7 cellular contexts compared by ENCODE assay signal in the genomic region with DNA sequence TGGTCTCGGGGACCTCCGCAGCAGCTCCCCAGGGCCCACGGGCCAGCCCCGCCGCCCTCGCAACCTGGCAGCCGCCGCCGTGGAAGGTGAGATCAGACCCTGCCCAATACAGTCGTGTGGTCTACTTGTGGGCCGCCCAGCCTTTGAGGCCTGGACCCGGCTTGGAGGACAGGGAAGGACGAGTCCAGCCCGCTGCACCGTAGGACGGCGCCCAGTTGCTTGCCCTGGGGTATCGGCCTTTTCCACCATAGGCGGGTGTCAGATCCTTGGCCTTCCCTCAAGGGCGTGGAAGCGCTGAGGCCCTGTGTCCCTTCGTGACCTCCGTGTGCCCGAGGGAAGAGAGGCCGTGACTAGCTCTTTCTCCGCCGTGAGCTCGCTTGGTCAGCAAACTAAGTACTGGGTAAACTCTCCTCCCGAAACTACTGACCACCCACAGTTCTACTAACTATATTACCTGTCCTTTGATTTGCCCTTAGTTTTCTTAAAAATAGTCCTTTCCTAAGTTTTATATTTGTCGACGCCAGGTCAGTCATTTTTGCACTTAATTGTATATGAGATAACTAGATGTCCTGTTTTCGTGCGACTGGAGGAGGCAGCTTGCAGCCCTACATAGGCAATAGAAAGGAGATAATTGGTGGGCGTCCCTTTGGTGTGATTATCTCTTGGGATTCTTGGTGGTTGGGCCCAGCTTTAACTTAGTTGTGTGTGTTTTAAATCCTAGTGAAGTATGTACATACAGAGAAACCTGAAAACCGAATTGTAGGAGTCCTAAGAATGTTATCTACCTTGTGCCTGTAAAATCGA. TPM values are rescaled to one million over a fixed set of nuclear protein-coding genes. Genes with fewer than 3 reads are reported as not detected.
DNase-seq lines count a peak whose midpoint lies in the region; ATAC-seq, FAIRE-seq and TF ChIP-seq lines count a peak whose summit lies in the region.

No MANE protein-coding gene starts in this region.

- DNase-seq in GM12865 (ENCODE audit: low read depth) = peak; percentile 18
- peak; percentile 38 for DNase-seq in endothelial cell of umbilical vein (ENCODE audit: low read depth, low spot score)
- no peak for DNase-seq in type B pancreatic cell (ENCODE audit: extremely low spot score, unreplicated experiment)
- DNase-seq in GF-D8 (lab: John Stamatoyannopoulos, UW) = no peak

- dilution Hi-C loops in endothelial cell of umbilical vein (cut with MboI; ENCODE audit: extremely low pct_ligation_motif_present, low sequenced_read_pairs) = no loop called here

- no peak for TF ChIP-seq POLR2A in endothelial cell of umbilical vein (IDR thresholded peaks at IDR 0.05; ENCODE audit: low read depth, low read length)

- peak; percentile 0 for ATAC-seq in HG02938 (IDR thresholded peaks at IDR 0.05; ENCODE audit: unreplicated experiment)

- CTCF ChIA-PET in endothelial cell of umbilical vein (lab: Charles Lee) = interaction anchor here (0.6 to 2.1 kb wide), 10 partner anchors 8 to 170 kb away, joined by 3 to 9 read pairs (median 4); partner anchors contain the start of genes APAF1 and IKBIP

- peaks cover 12% of the 10 kb centered on the region for H4K20me1 ChIP-seq in endothelial cell of umbilical vein (replicated peaks; ENCODE audit: control insufficient read depth, extremely low read depth, insufficient read depth, low read length)

- H3K4me1 ChIP-seq in endothelial cell of umbilical vein (ENCODE audit: control insufficient read depth, extremely low read depth, insufficient read depth, low read length) (peaks cover 13% of the 10 kb centered on the region), mucosa of stomach (ENCODE audit: control insufficient read depth, insufficient read depth, low read length) (peaks cover 5% of the 10 kb centered on the region)

- peak overlapping the region; percentile 94 for H3K27ac Mint-ChIP-seq in T-helper 1 cell treated with Interleukin-12 subunit alpha and Interleukin-12 subunit beta and Interleukin-4 antibody, amounts not matched to agents 30 μg/mL and 1 μg/mL, for 36 hours
- H3K27ac Mint-ChIP-seq in type B pancreatic cell = peak overlapping the region; percentile 99

- peak overlapping the region; percentile 97 for H3K4me2 ChIP-seq in endothelial cell of umbilical vein (ENCODE audit: insufficient read depth, low read length)

- H3K36me3 ChIP-seq in endothelial cell of umbilical vein (ENCODE audit: control insufficient read depth in 2 of 2, extremely low read depth in 1 of 2, insufficient read depth in 2 of 2, low read length in 2 of 2) = peaks cover 9 to 19% of the 10 kb centered on the region in 2 experiments
- H3K36me3 ChIP-seq in mucosa of stomach (ENCODE audit: control insufficient read depth, insufficient read depth, low read length) = peaks cover 11% of the 10 kb centered on the region

- peak overlapping the region; percentile 67 for H3K27ac ChIP-seq in endothelial cell of umbilical vein (ENCODE audit: insufficient read depth, low read depth, low read length)

- H3K9me3 Mint-ChIP-seq in T-helper 1 cell treated with Interleukin-12 subunit alpha and Interleukin-12 subunit beta and Interleukin-4 antibody, amounts not matched to agents 30 μg/mL and 1 μg/mL, for 36 hours = no peaks in the 10 kb centered on the region
- no peaks in the 10 kb centered on the region for H3K9me3 Mint-ChIP-seq in type B pancreatic cell

- H3K9me3 ChIP-seq in endothelial cell of umbilical vein (replicated peaks; ENCODE audit: control insufficient read depth, insufficient read depth, low read length) = no peaks in the 10 kb centered on the region
- no peaks in the 10 kb centered on the region for H3K9me3 ChIP-seq in mucosa of stomach (ENCODE audit: control insufficient read depth, low read length)

- intact Hi-C loops in endothelial cell of umbilical vein (cut with micrococcal nuclease) = loop anchor here (2.0 to 5.0 kb wide), 2 partner anchors 177 to 467 kb away; no protein-coding TSS in a partner anchor

- peaks cover 17% of the 10 kb centered on the region for H3K36me3 Mint-ChIP-seq in T-helper 1 cell treated with Interleukin-12 subunit alpha and Interleukin-12 subunit beta and Interleukin-4 antibody, amounts not matched to agents 30 μg/mL and 1 μg/mL, for 36 hours (ENCODE audit: low read depth)
- peaks cover 27% of the 10 kb centered on the region for H3K36me3 Mint-ChIP-seq in type B pancreatic cell

- H3K4me3 Mint-ChIP-seq in T-helper 1 cell treated with Interleukin-12 subunit alpha and Interleukin-12 subunit beta and Interleukin-4 antibody, amounts not matched to agents 30 μg/mL and 1 μg/mL, for 36 hours = peak overlapping the region; percentile 98
- H3K4me3 Mint-ChIP-seq in type B pancreatic cell = peak overlapping the region; percentile 96

- POLR2A ChIA-PET in endothelial cell of umbilical vein (lab: Charles Lee) = interaction anchor here (0.7 to 2.7 kb wide), 7 partner anchors 8 to 1977 kb away, joined by 3 to 14 read pairs (median 7); partner anchors contain the start of gene IKBIP

- H2AFZ ChIP-seq in endothelial cell of umbilical vein (ENCODE audit: low read depth, low read length) = no peak overlapping the region

- H3K4me3 ChIP-seq in GM12865 (ENCODE audit: low read depth, low read length) (peak overlapping the region; percentile 65), endothelial cell of umbilical vein (replicated peaks in 1 of 3; ENCODE audit: insufficient read depth in 1 of 3, low read depth in 1 of 3, low read length in 3 of 3) (peak overlapping the region; percentile 89 to 98 (median 91)), mucosa of stomach (ENCODE audit: low read length) (peak overlapping the region; percentile 88)

- FAIRE-seq in endothelial cell of umbilical vein (lab: Jason Lieb, UNC) = no peak

- H3K9me1 ChIP-seq in endothelial cell of umbilical vein (replicated peaks; ENCODE audit: control insufficient read depth, extremely low read depth, insufficient read depth, low read length) = no peaks in the 10 kb centered on the region

- no peaks in the 10 kb centered on the region for H3K27me3 Mint-ChIP-seq in T-helper 1 cell treated with Interleukin-12 subunit alpha and Interleukin-12 subunit beta and Interleukin-4 antibody, amounts not matched to agents 30 μg/mL and 1 μg/mL, for 36 hours (ENCODE audit: low read depth)
- no peaks in the 10 kb centered on the region for H3K27me3 Mint-ChIP-seq in type B pancreatic cell

- H3K27me3 ChIP-seq in endothelial cell of umbilical vein (ENCODE audit: control insufficient read depth in 2 of 2, insufficient read depth in 2 of 2, low read length in 2 of 2) (no peaks in the 10 kb centered on the region), mucosa of stomach (ENCODE audit: control insufficient read depth, insufficient read depth, low read length) (no peaks in the 10 kb centered on the region)

- H3K9ac ChIP-seq in endothelial cell of umbilical vein (replicated peaks; ENCODE audit: extremely low read depth, insufficient read depth, low read length) (peak overlapping the region; percentile 93), mucosa of stomach (ENCODE audit: low read length) (peak overlapping the region; percentile 96)

- H3K79me2 ChIP-seq in endothelial cell of umbilical vein (ENCODE audit: control insufficient read depth, insufficient read depth, low read length) = peaks cover 49% of the 10 kb centered on the region

- H3K4me1 Mint-ChIP-seq in T-helper 1 cell treated with Interleukin-12 subunit alpha and Interleukin-12 subunit beta and Interleukin-4 antibody, amounts not matched to agents 30 μg/mL and 1 μg/mL, for 36 hours (ENCODE audit: low read depth) = peaks cover 26% of the 10 kb centered on the region
- peaks cover 15% of the 10 kb centered on the region for H3K4me1 Mint-ChIP-seq in type B pancreatic cell (ENCODE audit: unreplicated experiment)

- TSS peak; percentile 39 for BruUV-seq in endothelial cell of umbilical vein (replicated peaks; lab: Mats Ljungman, UMichigan)

- no peak for TF ChIP-seq CTCF in GM12865 (IDR thresholded peaks at IDR 0.05; ENCODE audit: insufficient read depth, low read depth, low read length, missing control alignments)
- TF ChIP-seq CTCF in endothelial cell of umbilical vein (IDR thresholded peaks at IDR 0.05; ENCODE audit: extremely low read depth in 1 of 2, insufficient read depth in 1 of 2, low read depth in 1 of 2, low read length in 2 of 2) = no peak
- no peak for TF ChIP-seq CTCF in type B pancreatic cell (conservative IDR thresholded peaks at IDR 0.05)

TF ChIP-seq in endothelial cell of umbilical vein, 7 proteins besides CTCF, POLR2A, EP300 and RAD21 (continues in another document):
- TF ChIP-seq JUN (IDR thresholded peaks at IDR 0.05; ENCODE audit: borderline replicate concordance, insufficient read depth, insufficient read length, low read depth) = no peak

RNA-seq across cellular contexts. Expression of gene SLC25A3, which starts 0.8 kb away (rescaled TPM):
- total RNA-seq in endothelial cell of umbilical vein (774 and 797 TPM in 2 replicates), type B pancreatic cell (ENCODE audit: low replicate concordance) (648 and 677 TPM in 2 replicates)
- 759 and 1,103 TPM in 2 replicates for polyA plus RNA-seq in endothelial cell of umbilical vein
- polyA plus RNA-seq in endothelial cell of umbilical vein (2011; cell fraction: cytosol; rRNA removed) = 784 and 855 TPM in 2 replicates
- polyA plus RNA-seq in endothelial cell of umbilical vein (2011; cell fraction: nucleus; rRNA removed) = 737 and 882 TPM in 2 replicates
- 878 and 1,035 TPM in 2 replicates for polyA plus RNA-seq in endothelial cell of umbilical vein (2012)
- polyA minus RNA-seq in endothelial cell of umbilical vein = 498 and 570 TPM in 2 replicates
- polyA minus RNA-seq in endothelial cell of umbilical vein (2011; cell fraction: cytosol; rRNA and poly(A)+ RNA removed) = 713 TPM
- 273 and 403 TPM in 2 replicates for polyA minus RNA-seq in endothelial cell of umbilical vein (2011; cell fraction: nucleus; rRNA and poly(A)+ RNA removed)

RNA-seq across cellular contexts. Expression of gene IKBIP, which starts 50.3 kb away (rescaled TPM):
- total RNA-seq in endothelial cell of umbilical vein = 56.2 and 56.8 TPM in 2 replicates
- 8.3 and 12.9 TPM in 2 replicates for polyA plus RNA-seq in endothelial cell of umbilical vein
- 21.8 and 24.2 TPM in 2 replicates for polyA plus RNA-seq in endothelial cell of umbilical vein (2011; cell fraction: cytosol; rRNA removed)
- 8.3 and 12.7 TPM in 2 replicates for polyA plus RNA-seq in endothelial cell of umbilical vein (2011; cell fraction: nucleus; rRNA removed)
- 44.8 and 60.4 TPM in 2 replicates for polyA plus RNA-seq in endothelial cell of umbilical vein (2012)
- polyA minus RNA-seq in endothelial cell of umbilical vein = 2.8 and 3.2 TPM in 2 replicates
- polyA minus RNA-seq in endothelial cell of umbilical vein (2011; cell fraction: cytosol; rRNA and poly(A)+ RNA removed) = 8.4 TPM
- polyA minus RNA-seq in endothelial cell of umbilical vein (2011; cell fraction: nucleus; rRNA and poly(A)+ RNA removed) = 4.0 and 5.2 TPM in 2 replicates
- total RNA-seq in type B pancreatic cell (ENCODE audit: low replicate concordance) = 8.1 and 16.7 TPM in 2 replicates

RNA-seq across cellular contexts. Expression of gene APAF1, which starts 50.8 kb away (rescaled TPM):
- total RNA-seq in endothelial cell of umbilical vein = 32.1 and 35.2 TPM in 2 replicates
- polyA plus RNA-seq in endothelial cell of umbilical vein = 6.2 and 7.2 TPM in 2 replicates
- 7.0 and 7.1 TPM in 2 replicates for polyA plus RNA-seq in endothelial cell of umbilical vein (2011; cell fraction: cytosol; rRNA removed)
- 15.6 and 21.1 TPM in 2 replicates for polyA plus RNA-seq in endothelial cell of umbilical vein (2011; cell fraction: nucleus; rRNA removed)
- 15.5 and 17.3 TPM in 2 replicates for polyA plus RNA-seq in endothelial cell of umbilical vein (2012)
- polyA minus RNA-seq in endothelial cell of umbilical vein = 19.0 and 21.9 TPM in 2 replicates
- polyA minus RNA-seq in endothelial cell of umbilical vein (2011; cell fraction: cytosol; rRNA and poly(A)+ RNA removed) = 11.5 TPM
- polyA minus RNA-seq in endothelial cell of umbilical vein (2011; cell fraction: nucleus; rRNA and poly(A)+ RNA removed) = 28.6 and 35.2 TPM in 2 replicates
- 16.7 and 21.7 TPM in 2 replicates for total RNA-seq in type B pancreatic cell (ENCODE audit: low replicate concordance)

Comparison
In these comparisons a context has a peak if more than half of its experiments do, and no peak if none do; other contexts are left out.
1. DNase-seq: peak in GM12865 (single experiment) and endothelial cell of umbilical vein (single experiment); none in type B pancreatic cell (single experiment) and GF-D8 (single experiment).
2. Peak in every context shown above with its lines, with median percentiles within 50 percentile points of each other: H3K4me3 ChIP-seq.